ENCODE assay signal across 14 cellular contexts in the genomic region with DNA sequence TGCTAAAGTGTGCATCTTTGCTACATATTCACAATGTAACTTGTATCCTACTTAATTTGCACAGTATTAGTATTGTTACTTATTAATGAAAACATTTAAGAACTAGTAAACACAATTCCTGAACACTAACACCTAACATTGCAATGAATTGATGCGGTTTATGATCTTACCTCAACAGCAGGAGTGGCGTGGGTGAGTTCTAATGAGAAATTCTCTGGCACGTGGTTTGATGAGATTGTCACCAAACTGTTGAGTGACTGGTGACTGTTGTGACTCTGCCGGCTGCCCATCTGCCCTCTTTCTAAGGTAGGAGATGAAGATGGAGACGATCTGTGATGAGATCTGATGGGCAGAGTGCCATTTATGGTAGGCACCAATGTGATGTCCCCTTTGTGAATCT. TPM values are rescaled to one million over a fixed set of nuclear protein-coding genes. Genes with fewer than 3 reads are reported as not detected.
DNase-seq lines count a peak whose midpoint lies in the region; ATAC-seq and TF ChIP-seq lines count a peak whose summit lies in the region.
"Had no signal": no experiment of that assay in that cellular context is flagged by ENCODE, and none has a peak within 500 bp of the region (broad histone marks: within the 10 kb centered on the region; RNA-seq: fewer than 3 reads in every experiment).

No MANE protein-coding gene starts in this region.

- TF ChIP-seq EP300 in SK-N-SH (IDR thresholded peaks at IDR 0.05; ENCODE audit: borderline replicate concordance in 1 of 2, low read depth in 1 of 2, low read length in 1 of 2) = no peak

- TF ChIP-seq POLR2A in esophagus squamous epithelium (IDR thresholded peaks at IDR 0.05) = no peak

- 29% methylated on average over 5 of the region's 5 CpGs for WGBS in SK-N-SH (ENCODE audit: low lambda C conversion rate)
- WGBS in esophagus squamous epithelium, 2 donors = 59 to 67% methylated on average over 4 to 5 of the region's 5 CpGs
- WGBS in urinary bladder = 24% methylated on average over 5 of the region's 5 CpGs

- peak overlapping the region; percentile 88 to 93 for H3K4me3 ChIP-seq in SK-N-SH (ENCODE audit: low read depth in 2 of 2, low read length in 1 of 2)
- H3K4me3 ChIP-seq in esophagus squamous epithelium = peak overlapping the region; percentile 15 to 75 (median 57)
- H3K4me3 ChIP-seq in urinary bladder (ENCODE audit: low read depth, low read length) = peak overlapping the region; percentile 42

- peaks cover 26 to 31% of the 10 kb centered on the region in 2 experiments; a peak in 3 of 4 replicates for H3K4me1 ChIP-seq in SK-N-SH (ENCODE audit: control insufficient read depth in 1 of 2, insufficient read depth in 2 of 2, low read depth in 1 of 2, low read length in 1 of 2)
- peaks cover 0 to 38% (median 2%) of the 10 kb centered on the region in 3 donors for H3K4me1 ChIP-seq in esophagus squamous epithelium
- no peaks in the 10 kb centered on the region for H3K4me1 ChIP-seq in urinary bladder (ENCODE audit: insufficient read depth)

- ATAC-seq in SK-N-SH treated with all-trans-retinoic acid at 6 μM for 48 hours (no peak), GM19452 (IDR thresholded peaks at IDR 0.05; ENCODE audit: unreplicated experiment) (no peak), HG02840 (IDR thresholded peaks at IDR 0.05; ENCODE audit: low FRiP score, unreplicated experiment) (no peak), GM18511 (IDR thresholded peaks at IDR 0.05; ENCODE audit: unreplicated experiment) (no peak)
- ATAC-seq: activated CD4-positive, CD25-positive, alpha-beta regulatory T cell treated with anti-CD3 and anti-CD28 coated beads, Interleukin-2, amount 50 U/mL, for 24 hours; naive thymus-derived CD4-positive, alpha-beta T cell had no signal

- H3K36me3 ChIP-seq in SK-N-SH (replicated peaks in 1 of 2; ENCODE audit: control insufficient read depth in 1 of 2, insufficient read depth in 2 of 2, low read length in 1 of 2) (peaks cover 51 to 58% of the 10 kb centered on the region in 2 experiments), esophagus squamous epithelium (no peaks in the 10 kb centered on the region), urinary bladder (ENCODE audit: insufficient read depth) (no peaks in the 10 kb centered on the region)

- peak overlapping the region; percentile 34; the same call in 1 of the 2 replicates for H3K9ac ChIP-seq in SK-N-SH

- TF ChIP-seq CTCF in SK-N-SH (IDR thresholded peaks at IDR 0.05) = no peak
- no peak for TF ChIP-seq CTCF in esophagus squamous epithelium (IDR thresholded peaks at IDR 0.05)
- no peak for TF ChIP-seq CTCF in neural crest cell (conservative IDR thresholded peaks at IDR 0.05)

- H3K27me3 Mint-ChIP-seq in neural crest cell (ENCODE audit: low read depth) = no peaks in the 10 kb centered on the region

- peak overlapping the region; percentile 51 for H3K27ac Mint-ChIP-seq in neural crest cell (ENCODE audit: unreplicated experiment)
- H3K27ac Mint-ChIP-seq: naive thymus-derived CD4-positive, alpha-beta T cell had no signal

- H3K4me2 ChIP-seq in SK-N-SH = peak overlapping the region; percentile 86

- DNase-seq in SK-N-SH (no peak), esophagus squamous epithelium (lab: John Stamatoyannopoulos, UW) (no peak), neural crest cell (ENCODE audit: low read depth, low spot score) (no peak)
- DNase-seq: head of caudate nucleus; Karpas-422; naive thymus-derived CD4-positive, alpha-beta T cell; NCI-H2171 treated with DMSO at 0.1 percent for 48 hours; stimulated activated CD4-positive, alpha-beta T cell treated with anti-CD3 and anti-CD28 coated beads, Interleukin-4, amount 100 ng/mL, for 1 hour had no signal

- POLR2A ChIA-PET in SK-N-SH (lab: Yijun Ruan, JAX) = no interaction called here

- H3K79me2 ChIP-seq in SK-N-SH (ENCODE audit: insufficient read depth) = peaks cover 64% of the 10 kb centered on the region

- no peaks in the 10 kb centered on the region for H3K9me3 Mint-ChIP-seq in neural crest cell

- peaks cover 49% of the 10 kb centered on the region for H3K4me1 Mint-ChIP-seq in neural crest cell

- H3K27ac ChIP-seq in SK-N-SH (ENCODE audit: low read depth in 2 of 2, low read length in 1 of 2) (peak overlapping the region; percentile 16 to 99; a peak in 3 of 4 replicates), esophagus squamous epithelium (peak overlapping the region in 3 of 4 donors; percentile 83 to 91 (median 86)), urinary bladder (ENCODE audit: low read depth) (no peak overlapping the region)

- no peak overlapping the region for H3K4me3 Mint-ChIP-seq in neural crest cell

- intact Hi-C loops in esophagus squamous epithelium (cut with DNase I) = no loop called here

- H4K20me1 ChIP-seq in SK-N-SH (ENCODE audit: insufficient read depth) = peaks cover 12% of the 10 kb centered on the region; the same call in 1 of the 2 replicates

- H3K27me3 ChIP-seq in SK-N-SH (ENCODE audit: insufficient read depth) (no peaks in the 10 kb centered on the region), esophagus squamous epithelium (no peaks in the 10 kb centered on the region)

- no peak overlapping the region for H2AFZ ChIP-seq in SK-N-SH (ENCODE audit: low read depth)

- no peaks in the 10 kb centered on the region for H3K9me3 ChIP-seq in SK-N-SH
- no peaks in the 10 kb centered on the region for H3K9me3 ChIP-seq in esophagus squamous epithelium

- peaks cover 31% of the 10 kb centered on the region for H3K36me3 Mint-ChIP-seq in neural crest cell (ENCODE audit: low read depth)
- H3K36me3 Mint-ChIP-seq: naive thymus-derived CD4-positive, alpha-beta T cell had no signal

- no peaks in the 10 kb centered on the region for H3K9me2 ChIP-seq in SK-N-SH

- CTCF ChIA-PET in SK-N-SH (lab: Yijun Ruan, JAX) = no interaction called here

- H3F3A ChIP-seq in SK-N-SH (replicated peaks; ENCODE audit: insufficient read depth) = peaks cover 29% of the 10 kb centered on the region

- no peak for TF ChIP-seq RAD21 in SK-N-SH (IDR thresholded peaks at IDR 0.05; ENCODE audit: low read length)

TF ChIP-seq in SK-N-SH, 30 proteins besides CTCF, POLR2A, EP300 and RAD21:
- TF ChIP-seq GATA2 (CRISPR knock-in tag; IDR thresholded peaks at IDR 0.05) (peak; percentile 34; the same call in 1 of the 2 replicates), ELF1 (IDR thresholded peaks at IDR 0.05) (no peak), MXI1 (IDR thresholded peaks at IDR 0.05; ENCODE audit: low read depth, low read length) (peak; percentile 65)

TF ChIP-seq in SK-N-SH treated with all-trans-retinoic acid at 6 μM for 48 hours, 23 proteins besides CTCF, POLR2A, EP300 and RAD21 (continues in another document):
- TF ChIP-seq TOX (CRISPR knock-in tag; IDR thresholded peaks at IDR 0.05; ENCODE audit: borderline replicate concordance) (no peak), PPARA (CRISPR knock-in tag; IDR thresholded peaks at IDR 0.05; ENCODE audit: borderline replicate concordance) (no peak), BACH2 (CRISPR knock-in tag; IDR thresholded peaks at IDR 0.05; ENCODE audit: borderline replicate concordance) (no peak), ISL1 (CRISPR knock-in tag; IDR thresholded peaks at IDR 0.05) (no peak), SNAI2 (CRISPR knock-in tag; IDR thresholded peaks at IDR 0.05) (no peak), GLIS3 (CRISPR knock-in tag; IDR thresholded peaks at IDR 0.05) (no peak), ZNF70 (CRISPR knock-in tag; IDR thresholded peaks at IDR 0.05) (no peak), ESRRG (CRISPR knock-in tag; IDR thresholded peaks at IDR 0.05) (no peak), ZNF8 (CRISPR knock-in tag; IDR thresholded peaks at IDR 0.05) (no peak), CREB5 (CRISPR knock-in tag; IDR thresholded peaks at IDR 0.05; ENCODE audit: low read depth) (no peak), TCF4 (CRISPR knock-in tag; IDR thresholded peaks at IDR 0.05; ENCODE audit: borderline replicate concordance) (no peak), ARNTL (CRISPR knock-in tag; IDR thresholded peaks at IDR 0.05; ENCODE audit: borderline replicate concordance, low read depth) (no peak), CSRNP3 (CRISPR knock-in tag; IDR thresholded peaks at IDR 0.05) (no peak)

RNA-seq across cellular contexts. Expression of gene PCDH18, which starts 2.9 kb away (rescaled TPM):
- polyA plus RNA-seq in SK-N-SH (2012; rRNA removed) = 25.0 and 37.5 TPM in 2 replicates
- polyA plus RNA-seq in SK-N-SH (2012; cell fraction: cytosol; rRNA removed) = 26.5 and 30.9 TPM in 2 replicates
- 29.4 and 37.0 TPM in 2 replicates for polyA plus RNA-seq in SK-N-SH (2012; cell fraction: nucleus; rRNA removed)
- 10 to 100 TPM in 2 of 4 donors, 1 to 10 TPM in 2; 2.1 to 22.4 (median 11.5) TPM for total RNA-seq in esophagus squamous epithelium
- 65.7 and 67.4 TPM in 2 replicates for total RNA-seq in neural crest cell
- 227 TPM for total RNA-seq in urinary bladder
- 28.7 TPM for polyA plus RNA-seq in urinary bladder
